11 cellular contexts compared by ENCODE assay signal in genomic region chr16:17313085-17313611, GRCh38.
A peak's percentile ranks its signal among the peaks of the same experiment; 100 is the strongest.
DNase-seq lines count a peak whose midpoint lies in the region; ATAC-seq, FAIRE-seq and TF ChIP-seq lines count a peak whose summit lies in the region.
"Had no signal": no experiment of that assay in that cellular context is flagged by ENCODE, and none has a peak within 500 bp of the region (broad histone marks: within the 10 kb centered on the region; RNA-seq: fewer than 3 reads in every experiment).

No MANE protein-coding gene starts in this region.

- dilution Hi-C loops in mammary epithelial cell (cut with HindIII; ENCODE audit: low sequenced_read_pairs): no loop called here

- no peak for TF ChIP-seq CTCF in mammary epithelial cell (conservative IDR thresholded peaks at IDR 0.05 in 1 of 2, IDR thresholded peaks at IDR 0.05 in 1 of 2; ENCODE audit: extremely low read depth in 1 of 2, insufficient read depth in 1 of 2, low read depth in 1 of 2, low read length in 2 of 2)

- CTCF ChIA-PET in mammary epithelial cell (lab: Charles Lee; ENCODE audit: low non-redundant PET): no interaction called here

- H3K36me3 ChIP-seq in mammary epithelial cell (ENCODE audit: insufficient read depth, low read length): no peaks in the 10 kb centered on the region
- H3K36me3 ChIP-seq in stomach smooth muscle (ENCODE audit: control insufficient read depth in 2 of 2, insufficient read depth in 2 of 2, low read length in 2 of 2): no peaks in the 10 kb centered on the region

- DNase-seq in KBM-7 (peak; percentile 45), mammary epithelial cell (peak; percentile 35), left kidney (ENCODE audit: low read depth, low spot score) (peak; percentile 58), GOT3 (lab: John Stamatoyannopoulos, UW) (no peak), H54 (ENCODE audit: insufficient read length, low spot score) (no peak)
- no peak for DNase-seq in activated CD4-positive, alpha-beta T cell treated with anti-CD3 and anti-CD28 coated beads, Interleukin-2, amount 50 U/mL, for 1 hour
- DNase-seq: NCI-H2081 treated with DMSO at 0.1 percent for 48 hours had no signal

- H3K27me3 ChIP-seq in mammary epithelial cell (ENCODE audit: insufficient read depth, low read length): no peaks in the 10 kb centered on the region
- no peaks in the 10 kb centered on the region for H3K27me3 ChIP-seq in stomach smooth muscle (ENCODE audit: control insufficient read depth in 1 of 2, insufficient read depth in 2 of 2, low read length in 2 of 2)

- H4K20me1 ChIP-seq in mammary epithelial cell (ENCODE audit: insufficient read depth, low read length): no peaks in the 10 kb centered on the region

- intact Hi-C loops in mammary epithelial cell (cut with micrococcal nuclease): no loop called here

- H2AFZ ChIP-seq in mammary epithelial cell (ENCODE audit: low read depth, low read length): peak overlapping the region; percentile 66

- no TSS peak for BruUV-seq in mammary epithelial cell (replicated peaks; lab: Mats Ljungman, UMichigan)

- TF ChIP-seq POLR2A in H54 (IDR thresholded peaks at IDR 0.05; ENCODE audit: low read depth, low read length): no peak

- no peak overlapping the region for H3K4me2 ChIP-seq in mammary epithelial cell (ENCODE audit: insufficient read depth, low read depth, low read length)

- no peak for FAIRE-seq in H54 (lab: Jason Lieb, UNC)
- FAIRE-seq: TTC549 had no signal

- H3K9me3 ChIP-seq in mammary epithelial cell (replicated peaks; ENCODE audit: insufficient read depth, low read length) (no peaks in the 10 kb centered on the region), stomach smooth muscle (ENCODE audit: control insufficient read depth in 2 of 2, low read length in 2 of 2) (no peaks in the 10 kb centered on the region)

- H3K9ac ChIP-seq in mammary epithelial cell (ENCODE audit: insufficient read depth, low read length) (peak overlapping the region; percentile 27), stomach smooth muscle (ENCODE audit: low read length in 2 of 2) (peak overlapping the region; percentile 71 to 79)

- H3K4me3 ChIP-seq in mammary epithelial cell (replicated peaks in 1 of 3; ENCODE audit: insufficient read depth in 1 of 3, low read depth in 2 of 3, low read length in 3 of 3) (no peak overlapping the region), stomach smooth muscle (ENCODE audit: low read length in 2 of 2) (peak overlapping the region in 1 of 2 donors; percentile 15)
- H3K4me3 ChIP-seq: lung had no signal

- H3K4me1 ChIP-seq in mammary epithelial cell (ENCODE audit: insufficient read depth, low read length): peaks cover 20% of the 10 kb centered on the region
- H3K4me1 ChIP-seq in stomach smooth muscle (ENCODE audit: control insufficient read depth, insufficient read depth, low read length): peaks cover 30% of the 10 kb centered on the region

- WGBS in mammary epithelial cell (ENCODE audit: low coverage, missing lambda C conversion rate): 15% methylated on average over 4 of the region's 4 CpGs

- ATAC-seq in HG03432 (IDR thresholded peaks at IDR 0.05; ENCODE audit: unreplicated experiment): no peak

- H3K79me2 ChIP-seq in mammary epithelial cell (ENCODE audit: insufficient read depth, low read length): no peaks in the 10 kb centered on the region

- in situ Hi-C loops in KBM-7 (cut with MboI; ENCODE audit: low pct_unique_long_range_greater_than_20kb, low sequenced_read_pairs): loop anchor here (25.0 kb wide), 1 partner anchor 149 kb away; the partner anchor contains the start of gene XYLT1
- in situ Hi-C loops in mammary epithelial cell (cut with MboI; ENCODE audit: low sequenced_read_pairs in 2 of 2): loop anchor here (10.0 to 25.0 kb wide), 2 partner anchors 58 to 99 kb away; no protein-coding TSS in a partner anchor

- H3K27ac ChIP-seq in mammary epithelial cell (ENCODE audit: insufficient read depth, low read depth, low read length) (peak overlapping the region; percentile 28), stomach smooth muscle (ENCODE audit: low read length) (peak overlapping the region; percentile 98)

Comparison
In these comparisons a context has a peak if more than half of its experiments do, and no peak if none do; other contexts are left out.
1. DNase-seq: peak in KBM-7 (single experiment), mammary epithelial cell (single experiment) and left kidney (single experiment); none in GOT3 (single experiment), activated CD4-positive, alpha-beta T cell treated with anti-CD3 and anti-CD28 coated beads, Interleukin-2, amount 50 U/mL, for 1 hour (single experiment) and H54 (single experiment).